ENCODE assay signal across 23 cellular contexts in genomic region chr6:150514806-150515362, GRCh38.
DNase-seq lines count a peak whose midpoint lies in the region; ATAC-seq and TF ChIP-seq lines count a peak whose summit lies in the region.
"Had no signal": no experiment of that assay in that cellular context is flagged by ENCODE, and none has a peak within 500 bp of the region (broad histone marks: within the 10 kb centered on the region; RNA-seq: fewer than 3 reads in every experiment).

No MANE protein-coding gene starts in this region.

- H3K9me3 Mint-ChIP-seq in Caco-2 (ENCODE audit: unreplicated experiment) (peaks cover 7% of the 10 kb centered on the region), nephron (no peaks in the 10 kb centered on the region)
- H3K9me3 Mint-ChIP-seq: activated naive CD4-positive, alpha-beta T cell treated with anti-CD3 and anti-CD28 coated beads, Interleukin-2, amount 50 U/mL, for 24 hours; dendritic cell treated with granulocyte-macrophage colony-stimulating factor and Interleukin-4, amounts not matched to agents 40 ng/mL and 50 ng/mL, for 4 days had no signal

- H3K27me3 Mint-ChIP-seq in Caco-2 (ENCODE audit: insufficient read depth, unreplicated experiment) (no peaks in the 10 kb centered on the region), nephron (ENCODE audit: low read depth) (no peaks in the 10 kb centered on the region)
- H3K27me3 Mint-ChIP-seq: activated naive CD4-positive, alpha-beta T cell treated with anti-CD3 and anti-CD28 coated beads, Interleukin-2, amount 50 U/mL, for 24 hours; dendritic cell treated with granulocyte-macrophage colony-stimulating factor and Interleukin-4, amounts not matched to agents 40 ng/mL and 50 ng/mL, for 4 days; progenitor cell of endocrine pancreas had no signal

- intact Hi-C loops in Caco-2 (cut with micrococcal nuclease; ENCODE audit: unreplicated experiment) (loop anchor here (2.0 kb wide), 2 partner anchors 58 to 96 kb away; no protein-coding TSS in a partner anchor), transverse colon (cut with DNase I; ENCODE audit: low total_unique reads) (no loop called here)

- peak in 1 of 2 experiments; percentile 53 for DNase-seq in Caco-2
- DNase-seq in LNCaP clone FGC (ENCODE audit: low read depth): peak; percentile 87
- DNase-seq in SW480 (ENCODE audit: low spot score): peak; percentile 33
- no peak for DNase-seq in transverse colon
- DNase-seq in KG1 (lab: John Stamatoyannopoulos, UW): no peak
- DNase-seq: ACHN; activated CD8-positive, alpha-beta memory T cell treated with anti-CD3 and anti-CD28 coated beads, Interleukin-2, amount 50 U/mL, for 4 hours; anterior cingulate cortex; caudate nucleus; glutamatergic neuron; IMR-90; NCI-H1436 treated with DMSO at 0.1 percent for 48 hours; NCI-H2171; NCI-H774; upper lobe of left lung had no signal

- in situ Hi-C loops in transverse colon (cut with MboI; ENCODE audit: low pct_ligation_motif_present in 1 of 4, low pct_unique_long_range_greater_than_20kb in 1 of 4, low sequenced_read_pairs in 3 of 4): no loop called here

- H3K9me3 ChIP-seq in Caco-2: no peaks in the 10 kb centered on the region
- no peaks in the 10 kb centered on the region for H3K9me3 ChIP-seq in transverse colon
- H3K9me3 ChIP-seq: upper lobe of left lung had no signal

- H3K4me1 ChIP-seq in Caco-2 (peaks cover 37% of the 10 kb centered on the region), transverse colon (no peaks in the 10 kb centered on the region)

- BruUV-seq in Caco-2 (replicated peaks; lab: Mats Ljungman, UMichigan): no TSS peak

- H3K36me3 Mint-ChIP-seq in Caco-2 (ENCODE audit: insufficient read depth, unreplicated experiment) (peaks cover 8% of the 10 kb centered on the region), nephron (ENCODE audit: low read depth) (no peaks in the 10 kb centered on the region)
- H3K36me3 Mint-ChIP-seq: activated naive CD4-positive, alpha-beta T cell treated with anti-CD3 and anti-CD28 coated beads, Interleukin-2, amount 50 U/mL, for 24 hours had no signal

- no peaks in the 10 kb centered on the region for H3K27me3 ChIP-seq in Caco-2 (replicated peaks; ENCODE audit: control insufficient read depth, insufficient read depth, low read length)
- no peaks in the 10 kb centered on the region for H3K27me3 ChIP-seq in transverse colon
- H3K27me3 ChIP-seq: upper lobe of left lung had no signal

- TF ChIP-seq CTCF in Caco-2 (IDR thresholded peaks at IDR 0.05; ENCODE audit: insufficient read depth in 1 of 2, low read depth in 1 of 2, low read length in 1 of 2, severe bottlenecking in 1 of 2, unreplicated experiment in 1 of 2): no peak
- TF ChIP-seq CTCF in LNCaP clone FGC (IDR thresholded peaks at IDR 0.05; ENCODE audit: control insufficient read depth, extremely low read depth, insufficient read depth): no peak
- no peak for TF ChIP-seq CTCF in nephron (IDR thresholded peaks at IDR 0.05; ENCODE audit: unreplicated experiment in 3 of 3)
- TF ChIP-seq CTCF in transverse colon (IDR thresholded peaks at IDR 0.05): no peak

- H3K36me3 ChIP-seq in Caco-2 (ENCODE audit: control insufficient read depth, insufficient read depth, low read length): no peaks in the 10 kb centered on the region
- H3K36me3 ChIP-seq in transverse colon: no peaks in the 10 kb centered on the region
- H3K36me3 ChIP-seq: HAP-1, upper lobe of left lung had no signal

- no peak for ATAC-seq in GM18907 (IDR thresholded peaks at IDR 0.05; ENCODE audit: unreplicated experiment)
- no peak for ATAC-seq in GM19463 (IDR thresholded peaks at IDR 0.05; ENCODE audit: unreplicated experiment)
- ATAC-seq: SK-N-SH treated with all-trans-retinoic acid at 6 μM for 48 hours had no signal

- CTCF ChIA-PET in Caco-2 (lab: Charles Lee): no interaction called here

- H3K27ac ChIP-seq in transverse colon: no peak overlapping the region
- H3K27ac ChIP-seq: upper lobe of left lung had no signal

- H3K4me1 Mint-ChIP-seq in Caco-2 (ENCODE audit: low read depth, unreplicated experiment) (peaks cover 40% of the 10 kb centered on the region), nephron (peaks cover 41% of the 10 kb centered on the region)
- H3K4me1 Mint-ChIP-seq: activated naive CD4-positive, alpha-beta T cell treated with anti-CD3 and anti-CD28 coated beads, Interleukin-2, amount 50 U/mL, for 24 hours had no signal

- H3K27ac Mint-ChIP-seq in Caco-2 (ENCODE audit: unreplicated experiment) (peak overlapping the region; percentile 31), nephron (peak overlapping the region; percentile 46 to 67 (median 58))
- H3K27ac Mint-ChIP-seq: activated naive CD4-positive, alpha-beta T cell treated with anti-CD3 and anti-CD28 coated beads, Interleukin-2, amount 50 U/mL, for 24 hours; dendritic cell treated with granulocyte-macrophage colony-stimulating factor and Interleukin-4, amounts not matched to agents 40 ng/mL and 50 ng/mL, for 4 days had no signal

- TF ChIP-seq EP300 in transverse colon (IDR thresholded peaks at IDR 0.05; ENCODE audit: low read depth): no peak

- H3K4me3 ChIP-seq in Caco-2 (ENCODE audit: low read depth, low read length) (no peak overlapping the region), LNCaP clone FGC (ENCODE audit: low read depth, low read length) (no peak overlapping the region), transverse colon (no peak overlapping the region)
- H3K4me3 ChIP-seq: HAP-1, upper lobe of left lung had no signal

- no peak for TF ChIP-seq POLR2A in transverse colon (IDR thresholded peaks at IDR 0.05)

- POLR2A ChIA-PET in Caco-2 (lab: Charles Lee): no interaction called here

- WGBS in transverse colon (ENCODE audit: low coverage in 1 of 2), 2 donors: 51 to 60% methylated on average over 1 to 2 of the region's 2 CpGs

- H3K4me3 Mint-ChIP-seq in Caco-2 (ENCODE audit: unreplicated experiment) (no peak overlapping the region), nephron (peak overlapping the region in 1 of 3 experiments; percentile 2)
- H3K4me3 Mint-ChIP-seq: activated naive CD4-positive, alpha-beta T cell treated with anti-CD3 and anti-CD28 coated beads, Interleukin-2, amount 50 U/mL, for 24 hours; dendritic cell treated with granulocyte-macrophage colony-stimulating factor and Interleukin-4, amounts not matched to agents 40 ng/mL and 50 ng/mL, for 4 days had no signal

Comparison
In these comparisons a context has a peak if more than half of its experiments do, and no peak if none do; other contexts are left out.
1. DNase-seq: peak in LNCaP clone FGC (single experiment) and SW480 (single experiment); none in transverse colon (single experiment) and KG1 (single experiment).